ENCODE assay signal across 31 cellular contexts in the genomic region with DNA sequence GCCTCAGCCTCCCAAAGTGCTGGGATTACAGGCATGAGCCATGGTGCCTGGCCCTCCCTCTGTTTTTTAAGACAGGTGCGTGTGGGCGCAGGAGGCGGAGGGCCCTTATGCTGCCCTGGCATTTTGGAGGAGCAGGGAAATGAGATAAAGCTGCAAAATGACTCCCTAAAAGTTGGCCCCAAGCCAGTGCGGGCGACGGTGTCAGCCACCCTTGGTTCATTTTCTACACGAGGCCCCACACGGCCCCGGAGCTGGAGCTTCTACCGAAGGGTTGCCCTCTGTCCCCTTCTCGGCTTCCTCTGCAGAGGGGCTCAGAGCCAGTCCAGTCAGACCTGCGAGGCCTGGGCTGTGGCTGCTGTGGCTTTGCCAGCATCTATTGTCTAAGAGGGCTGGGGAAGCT.
"Had no signal": no experiment of that assay in that cellular context is flagged by ENCODE, and none has a peak within 500 bp of the region (broad histone marks: within the 10 kb centered on the region; RNA-seq: fewer than 3 reads in every experiment).

No MANE protein-coding gene starts in this region.

- H3K9me3 ChIP-seq: adrenal gland, body of pancreas, breast epithelium, SJSA1 had no signal

- ATAC-seq: activated CD4-positive, alpha-beta T cell treated with anti-CD3 and anti-CD28 coated beads for 36 hours; activated CD4-positive, CD25-positive, alpha-beta regulatory T cell treated with anti-CD3 and anti-CD28 coated beads, Interleukin-2, amount 50 U/mL, for 24 hours; activated CD8-positive, alpha-beta T cell treated with anti-CD3 and anti-CD28 coated beads, Interleukin-2, amount 10 ng/mL, durations not matched to agents 7 days and 5 days; activated naive CD4-positive, alpha-beta T cell treated with anti-CD3 and anti-CD28 coated beads, Interleukin-2, amount 50 U/mL, for 72 hours; body of pancreas; Panc1; WTC11 had no signal

- H3K4me1 ChIP-seq: adrenal gland, body of pancreas, breast epithelium, SJSA1 had no signal

- H3K27me3 ChIP-seq: adrenal gland, body of pancreas had no signal

- H3K36me3 ChIP-seq: adrenal gland, breast epithelium, SJSA1 had no signal

- H3K27ac ChIP-seq: adrenal gland, body of pancreas, breast epithelium, KMS-11, SJSA1 had no signal

- DNase-seq: activated CD4-positive, alpha-beta T cell treated with anti-CD3 and anti-CD28 coated beads for 36 hours; activated CD4-positive, alpha-beta T cell treated with anti-CD3 and anti-CD28 coated beads, Interleukin-2, amount 10 ng/mL, durations not matched to agents 7 days and 5 days; activated CD4-positive, alpha-beta T cell treated with anti-CD3 and anti-CD28 coated beads, Interleukin-2, amount 50 U/mL, for 48 hours; activated CD8-positive, alpha-beta T cell treated with anti-CD3 and anti-CD28 coated beads, Interleukin-2, amount 10 ng/mL, durations not matched to agents 7 days and 5 days; activated gamma-delta T cell treated with Interleukin-2 at 50 U/mL for 16 hours; activated naive CD4-positive, alpha-beta T cell treated with anti-CD3 and anti-CD28 coated beads for 36 hours; activated T-cell treated with anti-CD3 and anti-CD28 coated beads, Interleukin-2, amount 50 U/mL, for 24 hours; adrenal gland; body of pancreas; caudate nucleus; cerebellar nuclear complex; MM.1S; MV-4-11; NCI-H1092; NCI-H1436 treated with DMSO at 0.1 percent for 48 hours; NCI-H1694 treated with DMSO at 0.1 percent for 48 hours; NCI-H2029; NCI-H2171 treated with DMSO at 0.1 percent for 48 hours; NCI-H2227 treated with DMSO at 0.1 percent for 48 hours; NCI-H446; NCI-H510A treated with DMSO at 0.1 percent for 48 hours; NCI-H526 treated with DMSO at 0.1 percent for 48 hours; NCI-H774; SHP77 treated with DMSO at 0.1 percent for 48 hours had no signal

- H3K4me2 ChIP-seq: KMS-11 had no signal

- H3K9ac ChIP-seq: KMS-11 had no signal

- H3K4me3 ChIP-seq: adrenal gland, body of pancreas, breast epithelium, SJSA1 had no signal
